ENCODE assay signal across 37 cellular contexts in the genomic region with DNA sequence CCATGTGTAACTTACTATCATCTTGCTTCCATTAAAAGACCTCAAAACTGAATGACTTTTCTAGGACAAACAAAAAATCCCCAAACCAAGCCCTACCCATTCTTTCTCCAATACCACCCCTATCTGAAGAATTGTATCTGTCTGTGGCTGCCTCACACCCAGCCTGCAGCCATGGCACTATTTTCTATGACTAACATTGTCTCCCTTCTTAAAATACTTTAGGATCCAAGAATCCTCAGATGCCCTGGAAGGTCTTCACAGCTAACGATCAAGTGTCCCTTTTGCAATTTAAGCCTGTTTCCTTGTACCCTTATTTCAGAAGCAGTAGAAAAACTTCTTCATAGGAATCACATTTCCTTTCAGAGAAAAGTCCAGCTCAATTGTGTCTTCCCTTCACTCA. TPM values are rescaled to one million over a fixed set of nuclear protein-coding genes. Genes with fewer than 3 reads are reported as not detected.
"Had no signal": no experiment of that assay in that cellular context is flagged by ENCODE, and none has a peak within 500 bp of the region (broad histone marks: within the 10 kb centered on the region; RNA-seq: fewer than 3 reads in every experiment).

No MANE protein-coding gene starts in this region.

- DNase-seq: Karpas-422, Kasumi-1, MG63, MM.1S, MV-4-11, NCI-H1048, NCI-H1092, NCI-H1105, NCI-H1105 treated with DMSO at 0.1 percent for 48 hours, NCI-H1417, NCI-H1417 treated with DMSO at 0.1 percent for 48 hours, NCI-H1436, NCI-H1436 treated with DMSO at 0.1 percent for 48 hours, NCI-H146, NCI-H1694, NCI-H1694 treated with DMSO at 0.1 percent for 48 hours, NCI-H187, NCI-H187 treated with DMSO at 0.1 percent for 48 hours, NCI-H1930, NCI-H2029, NCI-H2029 treated with DMSO at 0.1 percent for 48 hours, NCI-H2081, NCI-H2081 treated with DMSO at 0.1 percent for 48 hours, NCI-H2107, NCI-H2171, NCI-H2171 treated with DMSO at 0.1 percent for 48 hours, NCI-H2227 treated with DMSO at 0.1 percent for 48 hours, NCI-H226, NCI-H345, NCI-H446, NCI-H446 treated with DMSO at 0.1 percent for 48 hours, NCI-H510A, NCI-H510A treated with DMSO at 0.1 percent for 48 hours had no signal

- H3K9me3 ChIP-seq: MG63 had no signal

- H3K27me3 ChIP-seq: MG63 had no signal

- H3K4me3 ChIP-seq: MG63 had no signal

- H3K36me3 ChIP-seq: MG63 had no signal

RNA-seq across cellular contexts. Expression of a gene that starts 5.3 kb away (rescaled TPM):
- total RNA-seq: LHCN-M2, M059J, MCF 10A, NCI-H460 had no signal

RNA-seq across cellular contexts. Expression of a gene that starts 41.1 kb away (rescaled TPM):
- total RNA-seq: LHCN-M2, M059J, MCF 10A, NCI-H460 had no signal

RNA-seq across cellular contexts. Expression of a gene that starts 52.7 kb away (rescaled TPM):
- total RNA-seq: LHCN-M2, MCF 10A had no signal
